In genomic region chr17:8698142-8699050, GRCh38 we compare ENCODE assay signal across 9 cellular contexts. TPM values are rescaled to one million over a fixed set of nuclear protein-coding genes. Genes with fewer than 3 reads are reported as not detected.
DNase-seq lines count a peak whose midpoint lies in the region; ATAC-seq, FAIRE-seq and TF ChIP-seq lines count a peak whose summit lies in the region.
"Had no signal": no experiment of that assay in that cellular context is flagged by ENCODE, and none has a peak within 500 bp of the region (broad histone marks: within the 10 kb centered on the region; RNA-seq: fewer than 3 reads in every experiment).

No MANE protein-coding gene starts in this region.

- no peak overlapping the region for H3K27ac Mint-ChIP-seq in activated naive CD8-positive, alpha-beta T cell
- H3K27ac Mint-ChIP-seq in activated naive CD8-positive, alpha-beta T cell treated with anti-CD3 and anti-CD28 coated beads, Interleukin-2, amount 50 U/mL, for 24 hours: no peak overlapping the region

- H3K4me1 ChIP-seq in endocrine pancreas (ENCODE audit: control insufficient read depth, insufficient read depth, low read length): no peaks in the 10 kb centered on the region
- H3K4me1 ChIP-seq in mesodermal cell (ENCODE audit: control insufficient read depth, insufficient read depth, low read length, poor library complexity, severe bottlenecking): peaks cover 36% of the 10 kb centered on the region
- peaks cover 7 to 14% of the 10 kb centered on the region in 2 donors for H3K4me1 ChIP-seq in uterus

- H3K9ac ChIP-seq in endocrine pancreas (ENCODE audit: control insufficient read depth, insufficient read depth, low read length): no peak overlapping the region

- H3K27ac ChIP-seq in mesodermal cell (ENCODE audit: low read depth, low read length, severe bottlenecking): peak overlapping the region; percentile 86
- H3K27ac ChIP-seq in uterus: peak overlapping the region; percentile 62 to 75

- H3K27me3 Mint-ChIP-seq in activated naive CD8-positive, alpha-beta T cell: peaks cover 7% of the 10 kb centered on the region
- H3K27me3 Mint-ChIP-seq in activated naive CD8-positive, alpha-beta T cell treated with anti-CD3 and anti-CD28 coated beads, Interleukin-2, amount 50 U/mL, for 24 hours: peaks cover 20% of the 10 kb centered on the region

- ATAC-seq in activated naive CD8-positive, alpha-beta T cell treated with anti-CD3 and anti-CD28 coated beads, Interleukin-2, amount 50 U/mL, for 24 hours: no peak
- ATAC-seq in GM18520 (IDR thresholded peaks at IDR 0.05; ENCODE audit: unreplicated experiment): no peak

- H3K9me3 ChIP-seq in endocrine pancreas (ENCODE audit: control insufficient read depth, low read length) (no peaks in the 10 kb centered on the region), mesodermal cell (ENCODE audit: control insufficient read depth, low read length) (peaks cover 6% of the 10 kb centered on the region), uterus (no peaks in the 10 kb centered on the region)

- H3K4me3 Mint-ChIP-seq in activated naive CD8-positive, alpha-beta T cell: peak overlapping the region; percentile 25
- H3K4me3 Mint-ChIP-seq in activated naive CD8-positive, alpha-beta T cell treated with anti-CD3 and anti-CD28 coated beads, Interleukin-2, amount 50 U/mL, for 24 hours: no peak overlapping the region

- H3K36me3 ChIP-seq in endocrine pancreas (ENCODE audit: control insufficient read depth, insufficient read depth, low read length) (no peaks in the 10 kb centered on the region), mesodermal cell (ENCODE audit: control insufficient read depth, insufficient read depth, low read length) (no peaks in the 10 kb centered on the region), uterus (no peaks in the 10 kb centered on the region)

- no peaks in the 10 kb centered on the region for H3K9me3 Mint-ChIP-seq in activated naive CD8-positive, alpha-beta T cell (ENCODE audit: low read depth)
- H3K9me3 Mint-ChIP-seq in activated naive CD8-positive, alpha-beta T cell treated with anti-CD3 and anti-CD28 coated beads, Interleukin-2, amount 50 U/mL, for 24 hours: no peaks in the 10 kb centered on the region

- no peak for FAIRE-seq in HTR-8/SVneo (lab: Jason Lieb, UNC)

- 65 to 72% methylated on average over 12 to 16 of the region's 29 CpGs for whole genome bisulfite sequencing in mesodermal cell (ENCODE audit: insufficient coverage in 2 of 2), 2 experiments

- DNase-seq in activated naive CD8-positive, alpha-beta T cell treated with anti-CD3 and anti-CD28 coated beads, Interleukin-2, amount 50 U/mL, for 24 hours: no peak
- peak; percentile 85 to 87 for DNase-seq in uterus
- no peak for DNase-seq in Kasumi-1 (lab: John Stamatoyannopoulos, UW)
- DNase-seq in HTR-8/SVneo (ENCODE audit: insufficient read length, low spot score): no peak
- DNase-seq: hippocampal formation had no signal

- H3K4me1 Mint-ChIP-seq in activated naive CD8-positive, alpha-beta T cell (ENCODE audit: low read depth): no peaks in the 10 kb centered on the region
- H3K4me1 Mint-ChIP-seq in activated naive CD8-positive, alpha-beta T cell treated with anti-CD3 and anti-CD28 coated beads, Interleukin-2, amount 50 U/mL, for 24 hours: peaks cover 2% of the 10 kb centered on the region

- peak in 1 of 4 experiments; percentile 3 for TF ChIP-seq CTCF in uterus (IDR thresholded peaks at IDR 0.05)

- TF ChIP-seq POLR2A in uterus (IDR thresholded peaks at IDR 0.05): no peak

- intact Hi-C loops in uterus (cut with DNase I; ENCODE audit: low total_unique reads): no loop called here

- H3K4me3 ChIP-seq in endocrine pancreas (ENCODE audit: control insufficient read depth, insufficient read depth, low read length) (peak overlapping the region; percentile 31), mesodermal cell (ENCODE audit: extremely low read depth, insufficient read depth, low read length, poor library complexity, severe bottlenecking) (no peak overlapping the region), uterus (no peak overlapping the region)

- no peaks in the 10 kb centered on the region for H3K36me3 Mint-ChIP-seq in activated naive CD8-positive, alpha-beta T cell
- H3K36me3 Mint-ChIP-seq in activated naive CD8-positive, alpha-beta T cell treated with anti-CD3 and anti-CD28 coated beads, Interleukin-2, amount 50 U/mL, for 24 hours (ENCODE audit: low read depth): no peaks in the 10 kb centered on the region

- H3K27me3 ChIP-seq in endocrine pancreas (ENCODE audit: control insufficient read depth, insufficient read depth, low read length) (no peaks in the 10 kb centered on the region), uterus (no peaks in the 10 kb centered on the region)

RNA-seq across cellular contexts. Expression of gene CCDC42, which starts 46.2 kb away (rescaled TPM):
- not detected for polyA plus RNA-seq in mesodermal cell (2013, experiment 1 of 2)
- not detected for polyA plus RNA-seq in mesodermal cell (2013, experiment 2 of 2)
- total RNA-seq in uterus: not detected

RNA-seq across cellular contexts. Expression of gene SPDYE4, which starts 60.0 kb away (rescaled TPM):
- polyA plus RNA-seq in mesodermal cell (2013, experiment 1 of 2): not detected
- not detected for polyA plus RNA-seq in mesodermal cell (2013, experiment 2 of 2)
- total RNA-seq in uterus: not detected

Comparison
In these comparisons a context has a peak if more than half of its experiments do, and no peak if none do; other contexts are left out.
1. DNase-seq: peak in uterus (2 of 2); none in activated naive CD8-positive, alpha-beta T cell treated with anti-CD3 and anti-CD28 coated beads, Interleukin-2, amount 50 U/mL, for 24 hours (single experiment), Kasumi-1 (0 of 2) and HTR-8/SVneo (single experiment).